Comparison of ENCODE assay signal across 11 cellular contexts in the genomic region with DNA sequence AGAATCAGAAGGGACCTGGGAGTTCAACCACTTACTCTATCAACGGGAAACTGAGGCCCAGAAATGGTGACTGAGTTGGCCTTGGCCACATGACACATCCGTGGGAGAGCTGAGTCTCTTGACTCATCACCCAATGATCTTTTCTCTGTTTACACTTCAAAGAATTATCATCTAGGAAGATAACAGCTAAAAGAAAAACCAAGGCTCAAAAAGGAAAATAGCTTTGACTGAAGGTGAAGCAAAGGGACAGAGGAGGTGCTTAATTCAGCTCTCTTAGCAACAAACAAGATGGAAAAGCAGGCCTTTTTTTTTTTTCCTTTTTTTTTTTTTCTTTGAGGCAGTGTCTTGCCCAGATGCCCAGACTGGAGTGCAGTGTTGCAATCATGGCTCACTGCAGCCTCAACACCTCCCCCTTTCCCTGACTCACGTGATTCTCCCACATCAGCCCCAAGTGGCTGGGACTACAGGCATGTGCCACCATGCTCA. TPM values are rescaled to one million over a fixed set of nuclear protein-coding genes. Genes with fewer than 3 reads are reported as not detected.
A peak's percentile ranks its signal among the peaks of the same experiment; 100 is the strongest.
DNase-seq lines count a peak whose midpoint lies in the region; ATAC-seq and TF ChIP-seq lines count a peak whose summit lies in the region.
"Had no signal": no experiment of that assay in that cellular context is flagged by ENCODE, and none has a peak within 500 bp of the region (broad histone marks: within the 10 kb centered on the region; RNA-seq: fewer than 3 reads in every experiment).

No MANE protein-coding gene starts in this region.

- no peak for TF ChIP-seq POLR2A in gastrocnemius medialis (IDR thresholded peaks at IDR 0.05)

- no peaks in the 10 kb centered on the region for H3K9me3 ChIP-seq in gastrocnemius medialis
- H3K9me3 ChIP-seq: ovary had no signal

- intact Hi-C loops in gastrocnemius medialis (cut with DNase I; ENCODE audit: low total_unique reads) = loop anchor here (5.0 kb wide), 1 partner anchor 56 kb away; no protein-coding TSS in a partner anchor

- TF ChIP-seq CTCF in HL-60 (IDR thresholded peaks at IDR 0.05; ENCODE audit: insufficient read depth, low read length) = no peak
- no peak for TF ChIP-seq CTCF in fibroblast of the aortic adventitia (IDR thresholded peaks at IDR 0.05; ENCODE audit: insufficient read depth, low read length)
- no peak for TF ChIP-seq CTCF in gastrocnemius medialis (IDR thresholded peaks at IDR 0.05 in 4 of 5, conservative IDR thresholded peaks at IDR 0.05 in 1 of 5)

- H3K27me3 ChIP-seq in HL-60 (ENCODE audit: insufficient read depth, poor library complexity, severe bottlenecking) (no peaks in the 10 kb centered on the region), gastrocnemius medialis (no peaks in the 10 kb centered on the region)
- H3K27me3 ChIP-seq: ovary had no signal

- ATAC-seq in gastrocnemius medialis (peak; percentile 67 to 81), GM19351 (IDR thresholded peaks at IDR 0.05; ENCODE audit: unreplicated experiment) (no peak), GM18867 (IDR thresholded peaks at IDR 0.05; ENCODE audit: unreplicated experiment) (no peak), HG03159 (IDR thresholded peaks at IDR 0.05; ENCODE audit: unreplicated experiment) (no peak), HG02885 (IDR thresholded peaks at IDR 0.05; ENCODE audit: poor library complexity, unreplicated experiment) (no peak)

- H3K27ac ChIP-seq in HL-60 (replicated peaks) (no peak overlapping the region), gastrocnemius medialis (peak overlapping the region; percentile 54 to 69 (median 66))
- H3K27ac ChIP-seq: ovary had no signal

- no peak overlapping the region for H3K4me3 ChIP-seq in HL-60 (replicated peaks; ENCODE audit: insufficient read depth, low read length)
- no peak overlapping the region for H3K4me3 ChIP-seq in fibroblast of the aortic adventitia (ENCODE audit: low read depth, low read length)
- H3K4me3 ChIP-seq in gastrocnemius medialis = no peak overlapping the region
- H3K4me3 ChIP-seq: ovary had no signal

- DNase-seq in HL-60 (ENCODE audit: low read depth in 1 of 2, low spot score in 1 of 2) = peak; percentile 32 to 59
- DNase-seq in SW480 (ENCODE audit: low spot score) = peak; percentile 7
- DNase-seq in fibroblast of the aortic adventitia (ENCODE audit: low read depth) = peak; percentile 70
- DNase-seq in gastrocnemius medialis = peak; percentile 25 to 66
- DNase-seq: activated naive CD8-positive, alpha-beta T cell treated with anti-CD3 and anti-CD28 coated beads, Interleukin-2, amount 10 ng/mL, durations not matched to agents 7 days and 5 days; NCI-H187 had no signal

- H3K4me1 ChIP-seq in gastrocnemius medialis = peaks cover 34 to 45% of the 10 kb centered on the region in 2 donors

- in situ Hi-C loops in gastrocnemius medialis (cut with MboI; ENCODE audit: low sequenced_read_pairs in 4 of 4) = loop anchor here in 3 of 4 donors (25.0 kb wide), 2 partner anchors 276 to 601 kb away; no protein-coding TSS in a partner anchor

- peaks cover 0 to 27% of the 10 kb centered on the region in 2 donors for H3K36me3 ChIP-seq in gastrocnemius medialis
- H3K36me3 ChIP-seq: ovary had no signal

RNA-seq across cellular contexts. Expression of a gene that starts 16.7 kb away (rescaled TPM):
- 16.4 and 43.0 TPM in 2 replicates for total RNA-seq in fibroblast of the aortic adventitia (ENCODE audit: low replicate concordance)
- 10 to 100 TPM in 1 of 4 donors, 1 to 10 TPM in 3; 7.1 to 11.5 (median 8.4) TPM for total RNA-seq in gastrocnemius medialis

Comparison
In these comparisons a context has a peak if more than half of its experiments do, and no peak if none do; other contexts are left out.
1. DNase-seq: peak in every context shown above with its lines; median percentile 70 in fibroblast of the aortic adventitia; 46 in HL-60; 46 in gastrocnemius medialis; 7 in SW480.
2. ATAC-seq: peak in gastrocnemius medialis (2 of 2); none in GM19351 (single experiment), GM18867 (single experiment), HG03159 (single experiment) and HG02885 (single experiment).